In genomic region chr10:110226555-110226925, GRCh38 we compare ENCODE assay signal across 8 cellular contexts. TPM values are rescaled to one million over a fixed set of nuclear protein-coding genes. Genes with fewer than 3 reads are reported as not detected.
DNase-seq lines count a peak whose midpoint lies in the region; ATAC-seq and TF ChIP-seq lines count a peak whose summit lies in the region.

No MANE protein-coding gene starts in this region.

- no peaks in the 10 kb centered on the region for H3K36me3 ChIP-seq in left lung

- H3K27ac ChIP-seq in left lung: peak overlapping the region; percentile 91 to 92

- H3K4me3 ChIP-seq in left lung: peak overlapping the region; percentile 58 to 84

- H3K4me1 ChIP-seq in left lung: peaks cover 0 to 31% of the 10 kb centered on the region in 2 donors

- intact Hi-C loops in left lung (cut with DNase I): loop anchor here in 1 of 2 donors (10.0 kb wide), 1 partner anchor 48 kb away; no protein-coding TSS in a partner anchor

- DNase-seq in NCI-H524 (lab: John Stamatoyannopoulos, UW) (peak; percentile 22 to 41), NCI-H524 treated with DMSO at 0.1 percent for 48 hours (lab: John Stamatoyannopoulos, UW) (no peak), NCI-H345 treated with DMSO at 0.1 percent for 48 hours (lab: John Stamatoyannopoulos, UW; ENCODE audit: unreplicated experiment) (peak; percentile 32), dedifferentiated amniotic fluid mesenchymal stem cell (ENCODE audit: extremely low spot score) (peak; percentile 81), left lung (peak; percentile 94 to 95), cortex of kidney (lab: John Stamatoyannopoulos, UW) (no peak)
- peak; percentile 87 for DNase-seq in activated CD4-positive, alpha-beta T cell treated with anti-CD3 and anti-CD28 coated beads, Interleukin-2, amount 50 U/mL, for 1 hour
- peak; percentile 83 for DNase-seq in stimulated activated CD4-positive, alpha-beta T cell treated with anti-CD3 and anti-CD28 coated beads, Interleukin-2, amount 100 ng/mL, for 4 hours (ENCODE audit: low read depth)

- peak; percentile 82 for ATAC-seq in left lung

- no peaks in the 10 kb centered on the region for H3K9me3 ChIP-seq in left lung

- H3K27me3 ChIP-seq in left lung: no peaks in the 10 kb centered on the region

- TF ChIP-seq CTCF in left lung (IDR thresholded peaks at IDR 0.05): no peak

RNA-seq across cellular contexts. Expression of gene MXI1, which starts 19.1 kb away (rescaled TPM):
- 10 to 100 TPM; 16.5 to 16.7 TPM for total RNA-seq in left lung

Comparison
In these comparisons a context has a peak if more than half of its experiments do, and no peak if none do; other contexts are left out.
1. DNase-seq: peak in NCI-H524 (2 of 2), NCI-H345 treated with DMSO at 0.1 percent for 48 hours (single experiment), activated CD4-positive, alpha-beta T cell treated with anti-CD3 and anti-CD28 coated beads, Interleukin-2, amount 50 U/mL, for 1 hour (single experiment), dedifferentiated amniotic fluid mesenchymal stem cell (single experiment), left lung (2 of 2) and stimulated activated CD4-positive, alpha-beta T cell treated with anti-CD3 and anti-CD28 coated beads, Interleukin-2, amount 100 ng/mL, for 4 hours (single experiment); none in NCI-H524 treated with DMSO at 0.1 percent for 48 hours (single experiment) and cortex of kidney (single experiment).